Comparison of ENCODE assay signal across 17 cellular contexts in genomic region chr2:240620149-240620731, GRCh38. TPM values are rescaled to one million over a fixed set of nuclear protein-coding genes. Genes with fewer than 3 reads are reported as not detected.
DNase-seq lines count a peak whose midpoint lies in the region; ATAC-seq and TF ChIP-seq lines count a peak whose summit lies in the region.
"Had no signal": no experiment of that assay in that cellular context is flagged by ENCODE, and none has a peak within 500 bp of the region (broad histone marks: within the 10 kb centered on the region; RNA-seq: fewer than 3 reads in every experiment).

No MANE protein-coding gene starts in this region.

- WGBS in heart left ventricle, 4 donors = 81 to 94% (median 93%) methylated on average over 5 to 13 of the region's 13 CpGs
- 93 to 95% methylated on average over 13 of the region's 13 CpGs for WGBS in heart right ventricle, 2 donors
- no CpG with 5 or more reads among the region's 13 CpGs for WGBS in right lobe of liver (ENCODE audit: insufficient coverage, low coverage, low lambda C conversion rate, missing lambda C conversion rate)

- intact Hi-C loops in heart left ventricle (cut with DNase I) (no loop called here), heart right ventricle (cut with DNase I) (no loop called here), activated B cell treated with CpG ODN at 0.5 μM for 24 hours (cut with micrococcal nuclease) (no loop called here), right lobe of liver (cut with DNase I) (no loop called here), upper lobe of right lung (cut with DNase I) (no loop called here)

- peaks cover 2% of the 10 kb centered on the region for H3K36me3 Mint-ChIP-seq in activated B cell treated with CpG ODN at 0.5 μM for 24 hours (ENCODE audit: low read depth)

- H3K4me1 Mint-ChIP-seq in activated B cell treated with CpG ODN at 0.5 μM for 24 hours = peaks cover 24% of the 10 kb centered on the region

- H3K27me3 ChIP-seq in heart left ventricle = no peaks in the 10 kb centered on the region
- no peaks in the 10 kb centered on the region for H3K27me3 ChIP-seq in heart right ventricle
- no peaks in the 10 kb centered on the region for H3K27me3 ChIP-seq in right lobe of liver
- no peaks in the 10 kb centered on the region for H3K27me3 ChIP-seq in upper lobe of right lung
- H3K27me3 ChIP-seq: ascending aorta had no signal

- CTCF ChIA-PET in activated B cell treated with CpG ODN at 0.5 μM for 24 hours (lab: Charles Lee) = no interaction called here

- peaks cover 0 to 8% (median 0%) of the 10 kb centered on the region in 9 donors for H3K36me3 ChIP-seq in heart left ventricle
- H3K36me3 ChIP-seq in heart right ventricle = peaks cover 0 to 8% (median 0%) of the 10 kb centered on the region in 9 donors
- H3K36me3 ChIP-seq in right lobe of liver = no peaks in the 10 kb centered on the region
- no peaks in the 10 kb centered on the region for H3K36me3 ChIP-seq in upper lobe of right lung
- H3K36me3 ChIP-seq: ascending aorta had no signal

- peaks cover 0 to 45% (median 0%) of the 10 kb centered on the region in 12 donors for H3K4me1 ChIP-seq in heart left ventricle
- peaks cover 0 to 55% (median 0%) of the 10 kb centered on the region in 9 donors for H3K4me1 ChIP-seq in heart right ventricle
- H3K4me1 ChIP-seq in right lobe of liver = no peaks in the 10 kb centered on the region
- peaks cover 9% of the 10 kb centered on the region for H3K4me1 ChIP-seq in upper lobe of right lung
- H3K4me1 ChIP-seq: ascending aorta had no signal

- TF ChIP-seq POLR2A in heart left ventricle (IDR thresholded peaks at IDR 0.05) (no peak), right lobe of liver (IDR thresholded peaks at IDR 0.05) (no peak)

- no peak overlapping the region for H3K27ac ChIP-seq in heart left ventricle
- H3K27ac ChIP-seq in heart right ventricle = peak overlapping the region in 1 of 10 donors; percentile 33
- no peak overlapping the region for H3K27ac ChIP-seq in right lobe of liver
- no peak overlapping the region for H3K27ac ChIP-seq in upper lobe of right lung
- no peak overlapping the region for H3K27ac ChIP-seq in coronary artery
- H3K27ac ChIP-seq: ascending aorta had no signal

- no peak for TF ChIP-seq CTCF in heart left ventricle (IDR thresholded peaks at IDR 0.05)
- no peak for TF ChIP-seq CTCF in heart right ventricle (IDR thresholded peaks at IDR 0.05)
- TF ChIP-seq CTCF in activated B cell treated with CpG ODN at 0.5 μM for 24 hours (IDR thresholded peaks at IDR 0.05) = no peak
- no peak for TF ChIP-seq CTCF in right lobe of liver (IDR thresholded peaks at IDR 0.05)
- TF ChIP-seq CTCF in upper lobe of right lung (IDR thresholded peaks at IDR 0.05) = no peak
- TF ChIP-seq CTCF in coronary artery (IDR thresholded peaks at IDR 0.05) = no peak

- ATAC-seq in heart left ventricle (no peak), heart right ventricle (no peak), activated B cell treated with CpG ODN at 0.5 μM for 24 hours (ENCODE audit: low read depth) (no peak), right lobe of liver (peak in 1 of 4 donors; percentile 5), upper lobe of right lung (no peak)
- ATAC-seq: activated CD8-positive, alpha-beta T cell treated with anti-CD3 and anti-CD28 coated beads, Interleukin-2, amount 10 ng/mL, durations not matched to agents 7 days and 5 days had no signal

- peaks cover 6% of the 10 kb centered on the region for H3K27me3 Mint-ChIP-seq in activated B cell treated with CpG ODN at 0.5 μM for 24 hours

- H3K4me3 ChIP-seq in heart left ventricle = no peak overlapping the region
- H3K4me3 ChIP-seq in heart right ventricle = no peak overlapping the region
- no peak overlapping the region for H3K4me3 ChIP-seq in right lobe of liver
- no peak overlapping the region for H3K4me3 ChIP-seq in upper lobe of right lung
- H3K4me3 ChIP-seq in coronary artery = no peak overlapping the region
- H3K4me3 ChIP-seq: ascending aorta had no signal

- H3K9me3 ChIP-seq in heart left ventricle = peaks cover 0 to 13% (median 0%) of the 10 kb centered on the region in 12 donors
- peaks cover 0 to 12% (median 0%) of the 10 kb centered on the region in 11 donors for H3K9me3 ChIP-seq in heart right ventricle
- H3K9me3 ChIP-seq in right lobe of liver = no peaks in the 10 kb centered on the region
- no peaks in the 10 kb centered on the region for H3K9me3 ChIP-seq in upper lobe of right lung
- H3K9me3 ChIP-seq: ascending aorta had no signal

- H3K4me3 Mint-ChIP-seq in activated B cell treated with CpG ODN at 0.5 μM for 24 hours = no peak overlapping the region
- H3K4me3 Mint-ChIP-seq: activated CD8-positive, alpha-beta T cell treated with anti-CD3 and anti-CD28 coated beads, Interleukin-2, amount 10 ng/mL, durations not matched to agents 7 days and 5 days had no signal

- no peak overlapping the region for H3K27ac Mint-ChIP-seq in activated B cell treated with CpG ODN at 0.5 μM for 24 hours

- POLR2A ChIA-PET in activated B cell treated with CpG ODN at 0.5 μM for 24 hours (lab: Charles Lee) = interaction anchor here (1.4 kb wide), 1 partner anchor 36 kb away, joined by 3 read pairs; no protein-coding TSS in a partner anchor

- H3K9me3 Mint-ChIP-seq in activated B cell treated with CpG ODN at 0.5 μM for 24 hours = peaks cover 4% of the 10 kb centered on the region

- DNase-seq in heart left ventricle = peak in 4 of 5 donors; percentile 11 to 37 (median 16)
- no peak for DNase-seq in heart right ventricle
- DNase-seq in activated B cell treated with CpG ODN at 0.5 μM for 24 hours = peak; percentile 11
- peak; percentile 15 to 43 (median 38) for DNase-seq in right lobe of liver
- peak; percentile 62 for DNase-seq in upper lobe of right lung
- no peak for DNase-seq in coronary artery (ENCODE audit: low spot score)
- no peak for DNase-seq in GM19238 (ENCODE audit: insufficient read length, low spot score)
- DNase-seq in superior temporal gyrus (ENCODE audit: extremely low spot score) = no peak
- DNase-seq: activated CD8-positive, alpha-beta T cell treated with anti-CD3 and anti-CD28 coated beads, Interleukin-2, amount 10 ng/mL, durations not matched to agents 7 days and 5 days; Calu3; hippocampal formation; NCI-H1930; RPMI8226; stimulated activated CD4-positive, alpha-beta T cell treated with anti-CD3 and anti-CD28 coated beads, Interleukin-4, amount 100 ng/mL, for 1 hour; substantia nigra had no signal

RNA-seq across cellular contexts. Expression of gene GPR35, which starts 5.0 kb away (rescaled TPM):
- total RNA-seq in heart left ventricle = 1 to 10 TPM in 3 of 9 donors, under 1 TPM in 5, not detected in 1; 0.48 to 2.7 (median 0.78) TPM
- 1 to 10 TPM; 1.1 to 1.3 TPM for polyA plus RNA-seq in heart left ventricle
- total RNA-seq in heart right ventricle = 1 to 10 TPM in 4 of 10 donors, under 1 TPM in 6; 0.40 to 2.1 (median 0.86) TPM
- 1 to 10 TPM; 1.4 to 5.2 TPM for polyA plus RNA-seq in heart right ventricle
- total RNA-seq in activated B cell treated with CpG ODN at 0.5 μM for 24 hours = 1.6 TPM in 2 replicates
- 1 to 10 TPM in 2 of 6 experiments, under 1 TPM in 4; 0.11 to 1.2 (median 0.72) TPM for total RNA-seq in right lobe of liver
- total RNA-seq in upper lobe of right lung = 3.4 TPM
- total RNA-seq: ascending aorta, H1 had no signal

RNA-seq across cellular contexts. Expression of gene CAPN10, which starts 33.7 kb away (rescaled TPM):
- total RNA-seq in heart left ventricle = 10 to 100 TPM; 14.9 to 35.6 (median 21.9) TPM
- polyA plus RNA-seq in heart left ventricle = 10 to 100 TPM; 17.4 to 39.7 TPM
- total RNA-seq in heart right ventricle = 10 to 100 TPM; 16.8 to 73.8 (median 21.0) TPM
- polyA plus RNA-seq in heart right ventricle = 10 to 100 TPM; 19.1 to 89.5 TPM
- total RNA-seq in activated B cell treated with CpG ODN at 0.5 μM for 24 hours = 55.2 and 61.8 TPM in 2 replicates
- total RNA-seq in right lobe of liver = 10 to 100 TPM in 2 of 6 experiments, 1 to 10 TPM in 4; 7.2 to 13.8 (median 9.1) TPM
- total RNA-seq in upper lobe of right lung = 31.8 TPM

RNA-seq across cellular contexts. Expression of gene RNPEPL1, which starts 52.0 kb away (rescaled TPM):
- total RNA-seq in heart left ventricle = 100 to 1,000 TPM in 2 of 9 donors, 10 to 100 TPM in 7; 67.5 to 149 (median 91.0) TPM
- 100 to 1,000 TPM in 1 of 2 donors, 10 to 100 TPM in 1; 75.9 to 206 TPM for polyA plus RNA-seq in heart left ventricle
- 100 to 1,000 TPM in 2 of 10 donors, 10 to 100 TPM in 8; 62.8 to 116 (median 73.3) TPM for total RNA-seq in heart right ventricle
- polyA plus RNA-seq in heart right ventricle = 100 to 1,000 TPM in 1 of 2 donors, 10 to 100 TPM in 1; 76.7 to 247 TPM
- total RNA-seq in activated B cell treated with CpG ODN at 0.5 μM for 24 hours = 70.0 and 71.0 TPM in 2 replicates
- total RNA-seq in right lobe of liver = 100 to 1,000 TPM in 1 of 6 experiments, 10 to 100 TPM in 5; 24.7 to 105 (median 31.0) TPM
- total RNA-seq in upper lobe of right lung = 88.6 TPM

Comparison
In these comparisons a context has a peak if more than half of its experiments do, and no peak if none do; other contexts are left out.
1. DNase-seq: peak in heart left ventricle (4 of 5), activated B cell treated with CpG ODN at 0.5 μM for 24 hours (single experiment), right lobe of liver (3 of 3) and upper lobe of right lung (single experiment); none in heart right ventricle (0 of 2), coronary artery (single experiment), GM19238 (single experiment) and superior temporal gyrus (single experiment).